In genomic region chr7:20329389-20330175, GRCh38 we compare ENCODE assay signal across 2 cellular contexts.
TF ChIP-seq lines count a peak whose summit lies in the region.

No MANE protein-coding gene starts in this region.

TF ChIP-seq in GM23338, 12 proteins besides CTCF, POLR2A, EP300 and RAD21 (continued from another document):
- TF ChIP-seq REST (IDR thresholded peaks at IDR 0.05; ENCODE audit: unreplicated experiment) (no peak), ETS1 (IDR thresholded peaks at IDR 0.05) (no peak), ZNF114 (CRISPR knock-in tag; IDR thresholded peaks at IDR 0.05) (no peak), STAT1 (IDR thresholded peaks at IDR 0.05; ENCODE audit: unreplicated experiment) (no peak), EZH2phosphoT487 (IDR thresholded peaks at IDR 0.05; ENCODE audit: unreplicated experiment) (no peak), ZNF462 (CRISPR knock-in tag; IDR thresholded peaks at IDR 0.05) (no peak), NANOG (IDR thresholded peaks at IDR 0.05; ENCODE audit: borderline replicate concordance) (no peak), ZNF331 (CRISPR knock-in tag; IDR thresholded peaks at IDR 0.05; ENCODE audit: low read depth) (no peak)

TF ChIP-seq in Ishikawa, 13 proteins besides CTCF, POLR2A, EP300 and RAD21 (continued from another document):
- TF ChIP-seq REST (IDR thresholded peaks at IDR 0.05; ENCODE audit: low read depth) (0 out of 2 replicates have a peak, but pooled peaks have one; percentile 12), TEAD4 (IDR thresholded peaks at IDR 0.05) (peak; percentile 69), ZBTB7A (IDR thresholded peaks at IDR 0.05; ENCODE audit: low read depth) (no peak), NFIC (IDR thresholded peaks at IDR 0.05) (peak; percentile 69), FOXM1 (IDR thresholded peaks at IDR 0.05; ENCODE audit: borderline replicate concordance, low read depth) (peak; percentile 79), TAF1 (IDR thresholded peaks at IDR 0.05; ENCODE audit: low read depth) (peak; percentile 16; the same call in 1 of the 2 replicates)
